14 cellular contexts compared by ENCODE assay signal in genomic region chr9:72863456-72864094, GRCh38.
"Had no signal": no experiment of that assay in that cellular context is flagged by ENCODE, and none has a peak within 500 bp of the region (broad histone marks: within the 10 kb centered on the region; RNA-seq: fewer than 3 reads in every experiment).

No MANE protein-coding gene starts in this region.

- H3K9me3 ChIP-seq: esophagus muscularis mucosa, suprapubic skin, thyroid gland had no signal

- DNase-seq: effector memory CD4-positive, alpha-beta T cell; foreskin melanocyte; head of caudate nucleus; hippocampal formation; left colon; naive thymus-derived CD4-positive, alpha-beta T cell; posterior cingulate gyrus; stimulated activated CD4-positive, alpha-beta T cell treated with anti-CD3 and anti-CD28 coated beads, Interleukin-12 subunit alpha, Interleukin-12 subunit beta, amount 100 ng/mL, for 4 hours; stimulated activated CD4-positive, alpha-beta T cell treated with anti-CD3 and anti-CD28 coated beads, Interleukin-2, amount 100 ng/mL, for 48 hours; stimulated activated naive CD4-positive, alpha-beta T cell treated with Interleukin-2 at 50 U/mL for 16 hours; thyroid gland had no signal

- H3K27ac ChIP-seq: esophagus muscularis mucosa, suprapubic skin, thyroid gland had no signal

- H3K4me3 ChIP-seq: esophagus muscularis mucosa, suprapubic skin, thyroid gland had no signal

- ATAC-seq: left colon; naive thymus-derived CD4-positive, alpha-beta T cell; sciatic nerve had no signal

- H3K36me3 ChIP-seq: esophagus muscularis mucosa, suprapubic skin, thyroid gland had no signal

- H3K27me3 ChIP-seq: esophagus muscularis mucosa, suprapubic skin, thyroid gland had no signal

- H3K4me1 ChIP-seq: suprapubic skin had no signal
